In genomic region chrX:21770631-21771321, GRCh38 we compare ENCODE assay signal across 18 cellular contexts. TPM values are rescaled to one million over a fixed set of nuclear protein-coding genes. Genes with fewer than 3 reads are reported as not detected.
A peak's percentile ranks its signal among the peaks of the same experiment; 100 is the strongest.
DNase-seq lines count a peak whose midpoint lies in the region; ATAC-seq and TF ChIP-seq lines count a peak whose summit lies in the region.
"Had no signal": no experiment of that assay in that cellular context is flagged by ENCODE, and none has a peak within 500 bp of the region (broad histone marks: within the 10 kb centered on the region; RNA-seq: fewer than 3 reads in every experiment).

No MANE protein-coding gene starts in this region.

- H3K27me3 Mint-ChIP-seq in GM23338 (ENCODE audit: insufficient read depth, low read depth, poor library complexity), result peaks cover 2% of the 10 kb centered on the region

- no peak overlapping the region; the same call in 1 of the 2 replicates for H3K27ac Mint-ChIP-seq in GM23338

- no peaks in the 10 kb centered on the region for H3K36me3 Mint-ChIP-seq in GM23338 (ENCODE audit: low read depth)

- H2AFZ ChIP-seq in GM23338 (0 out of 2 replicates have a peak overlapping the region, but pooled peaks have one; percentile 65), hepatocyte (no peak overlapping the region), GM23248 (no peak overlapping the region)

- peak; percentile 13 for DNase-seq in GM23338 (ENCODE audit: low spot score)
- DNase-seq in OCI-M1 (lab: John Stamatoyannopoulos, UW), result peak; percentile 1
- peak; percentile 14 for DNase-seq in hepatocyte (ENCODE audit: low spot score)
- no peak for DNase-seq in amniotic stem cell (lab: John Stamatoyannopoulos, UW)
- no peak for DNase-seq in head of caudate nucleus
- no peak for DNase-seq in GM23248
- DNase-seq: amygdala; dermis blood vessel endothelial cell; GDM1; Karpas-422; NCI-H345; retina; stimulated activated CD4-positive, alpha-beta T cell treated with anti-CD3 and anti-CD28 coated beads, Interleukin-4, amount 100 ng/mL, for 4 hours; stimulated activated naive CD4-positive, alpha-beta T cell treated with Interleukin-2 at 50 U/mL for 16 hours had no signal

- H3K9ac ChIP-seq in GM23248, result no peak overlapping the region

- TF ChIP-seq CTCF in 22Rv1 (IDR thresholded peaks at IDR 0.05) (peak; percentile 23), GM23338 (conservative IDR thresholded peaks at IDR 0.05; ENCODE audit: low read depth in 2 of 2) (peak; percentile 54 to 55), hepatocyte (IDR thresholded peaks at IDR 0.05; ENCODE audit: poor library complexity) (peak; percentile 8)

- WGBS in hepatocyte (ENCODE audit: low lambda C conversion rate, missing lambda C conversion rate), result 66% methylated on average over 10 of the region's 10 CpGs
- 91 to 92% methylated on average over 10 of the region's 10 CpGs for WGBS in GM23248 (ENCODE audit: low coverage in 1 of 2, low lambda C conversion rate in 2 of 2, missing lambda C conversion rate in 2 of 2), 2 experiments

- peaks cover 8% of the 10 kb centered on the region; the same call in 2 of the 3 replicates for H3K4me1 Mint-ChIP-seq in GM23338

- H3K4me3 ChIP-seq in GM23338 (no peak overlapping the region), hepatocyte (no peak overlapping the region), GM23248 (no peak overlapping the region)

- H4K20me1 ChIP-seq in GM23338 (replicated peaks; ENCODE audit: insufficient read depth) (no peaks in the 10 kb centered on the region), hepatocyte (ENCODE audit: insufficient read depth, poor library complexity, severe bottlenecking) (no peaks in the 10 kb centered on the region), GM23248 (ENCODE audit: insufficient read depth) (no peaks in the 10 kb centered on the region)

- intact Hi-C loops in head of caudate nucleus (cut with DNase I), result no loop called here

- no peaks in the 10 kb centered on the region for H3K27me3 ChIP-seq in GM23338 (ENCODE audit: insufficient read depth)
- H3K27me3 ChIP-seq in hepatocyte, result no peaks in the 10 kb centered on the region
- H3K27me3 ChIP-seq in GM23248 (replicated peaks; ENCODE audit: insufficient read depth), result no peaks in the 10 kb centered on the region

- no peaks in the 10 kb centered on the region; the same call in 1 of the 3 replicates for H3K9me3 Mint-ChIP-seq in GM23338

- no peak overlapping the region for H3K4me3 Mint-ChIP-seq in GM23338

- ATAC-seq in GM23338, result 0 out of 3 replicates have a peak, but pooled peaks have one; percentile 26
- ATAC-seq in GM19455 (IDR thresholded peaks at IDR 0.05; ENCODE audit: unreplicated experiment), result no peak
- ATAC-seq: Right ventricle myocardium inferior had no signal

- H3K9me2 ChIP-seq in GM23338 (ENCODE audit: insufficient read depth), result no peaks in the 10 kb centered on the region
- H3K9me2 ChIP-seq in hepatocyte (replicated peaks; ENCODE audit: insufficient read depth), result no peaks in the 10 kb centered on the region
- H3K9me2 ChIP-seq in GM23248 (ENCODE audit: insufficient read depth), result no peaks in the 10 kb centered on the region

- H3K79me2 ChIP-seq in GM23338 (replicated peaks; ENCODE audit: insufficient read depth), result no peaks in the 10 kb centered on the region
- no peaks in the 10 kb centered on the region for H3K79me2 ChIP-seq in hepatocyte
- no peaks in the 10 kb centered on the region for H3K79me2 ChIP-seq in GM23248 (ENCODE audit: insufficient read depth)

- H3K9me3 ChIP-seq in hepatocyte (ENCODE audit: low read depth) (no peaks in the 10 kb centered on the region), GM23248 (ENCODE audit: low read depth) (no peaks in the 10 kb centered on the region)

- H3F3A ChIP-seq in GM23338 (replicated peaks; ENCODE audit: low read depth) (no peaks in the 10 kb centered on the region), GM23248 (ENCODE audit: insufficient read depth) (no peaks in the 10 kb centered on the region)

- H3K36me3 ChIP-seq in GM23338 (ENCODE audit: insufficient read depth), result no peaks in the 10 kb centered on the region
- no peaks in the 10 kb centered on the region for H3K36me3 ChIP-seq in hepatocyte (replicated peaks; ENCODE audit: insufficient read depth, low read depth)
- H3K36me3 ChIP-seq in GM23248 (ENCODE audit: low read depth), result no peaks in the 10 kb centered on the region

- H3K27ac ChIP-seq in 22Rv1, result no peak overlapping the region
- no peak overlapping the region for H3K27ac ChIP-seq in GM23338 (ENCODE audit: low read depth)
- peak overlapping the region; percentile 83 for H3K27ac ChIP-seq in hepatocyte
- no peak overlapping the region for H3K27ac ChIP-seq in GM23248

- in situ Hi-C loops in GM23248 (cut with MboI), result no loop called here

- H3K4me1 ChIP-seq in GM23338 (ENCODE audit: insufficient read depth), result no peaks in the 10 kb centered on the region
- no peaks in the 10 kb centered on the region for H3K4me1 ChIP-seq in hepatocyte (ENCODE audit: insufficient read depth)
- H3K4me1 ChIP-seq in GM23248 (ENCODE audit: insufficient read depth), result no peaks in the 10 kb centered on the region

- H3K4me2 ChIP-seq in GM23338, result no peak overlapping the region
- peak overlapping the region; percentile 20 for H3K4me2 ChIP-seq in hepatocyte
- H3K4me2 ChIP-seq in GM23248 (ENCODE audit: unreplicated experiment), result no peak overlapping the region

TF ChIP-seq in GM23338, 12 proteins besides CTCF, POLR2A, EP300 and RAD21:
- TF ChIP-seq CREB1 (CRISPR knock-in tag; IDR thresholded peaks at IDR 0.05; ENCODE audit: low read depth), result no peak
- no peak for TF ChIP-seq ETS1 (IDR thresholded peaks at IDR 0.05)
- no peak for TF ChIP-seq ZNF331 (CRISPR knock-in tag; IDR thresholded peaks at IDR 0.05; ENCODE audit: low read depth)
- no peak for TF ChIP-seq ZNF114 (CRISPR knock-in tag; IDR thresholded peaks at IDR 0.05)

RNA-seq across cellular contexts. Expression of gene SMPX, which starts 12.9 kb away (rescaled TPM):
- 0.70 TPM in 1 of 2 replicates, not detected in the other for total RNA-seq in GM23338 (2014; rRNA removed; shearing (Covaris generic))
- 0.33 TPM in 1 of 2 replicates, not detected in the other for polyA plus RNA-seq in GM23338 (2016; fragmentation: Nextera tagmentation; extraction: Ambion mirVana)
- total RNA-seq in hepatocyte, result 0.64 and 1.4 TPM in 2 replicates
- 3.0 and 4.1 TPM in 2 replicates for polyA plus RNA-seq in hepatocyte
- total RNA-seq in GM23248 (2014; rRNA removed; shearing (Covaris generic)), result not detected in 2 replicates
- polyA plus RNA-seq in GM23248 (2016; fragmentation: Nextera tagmentation; extraction: Ambion mirVana), result not detected in 2 replicates
- total RNA-seq: dermis blood vessel endothelial cell had no signal
- polyA plus RNA-seq: BJ had no signal

Comparison
In these comparisons a context has a peak if more than half of its experiments do, and no peak if none do; other contexts are left out.
1. DNase-seq: peak in GM23338 (single experiment), OCI-M1 (single experiment) and hepatocyte (single experiment); none in amniotic stem cell (single experiment), head of caudate nucleus (0 of 42) and GM23248 (single experiment).
2. Peak in every context shown above with its lines, with median percentiles within 50 percentile points of each other: CTCF ChIP-seq.